ENCODE assay signal across 15 cellular contexts in genomic region chr10:114328278-114328812, GRCh38.
"Had no signal": no experiment of that assay in that cellular context is flagged by ENCODE, and none has a peak within 500 bp of the region (broad histone marks: within the 10 kb centered on the region; RNA-seq: fewer than 3 reads in every experiment).

No MANE protein-coding gene starts in this region.

- H3K36me3 ChIP-seq: brain microvascular endothelial cell, neural progenitor cell, pancreas, sigmoid colon had no signal

- H3K9ac ChIP-seq: neural progenitor cell had no signal

- H2AFZ ChIP-seq: neural progenitor cell had no signal

- DNase-seq: activated CD4-positive, alpha-beta T cell treated with anti-CD3 and anti-CD28 coated beads, Interleukin-2, amount 10 ng/mL, durations not matched to agents 7 days and 5 days; activated CD8-positive, alpha-beta T cell treated with anti-CD3 and anti-CD28 coated beads, Interleukin-2, amount 10 ng/mL, durations not matched to agents 7 days and 5 days; activated naive CD4-positive, alpha-beta T cell treated with anti-CD3 and anti-CD28 coated beads, Interleukin-2, amount 10 ng/mL, durations not matched to agents 7 days and 5 days; activated T-cell treated with anti-CD3 and anti-CD28 coated beads, Interleukin-2, amount 50 U/mL, for 24 hours; aorta; brain microvascular endothelial cell; cortex of kidney; erythroblast; stimulated activated CD4-positive, alpha-beta T cell treated with anti-CD3 and anti-CD28 coated beads, Interleukin-4, amount 100 ng/mL, for 4 hours; T1000 had no signal

- H3K4me3 ChIP-seq: neural progenitor cell, pancreas, sigmoid colon had no signal

- H3K27me3 ChIP-seq: neural progenitor cell, pancreas, sigmoid colon had no signal

- H3K9me3 ChIP-seq: pancreas, sigmoid colon had no signal

- H3K4me1 ChIP-seq: pancreas had no signal

- H3K27ac ChIP-seq: brain microvascular endothelial cell, neural progenitor cell, pancreas had no signal

- H3K4me2 ChIP-seq: neural progenitor cell had no signal

- ATAC-seq: activated CD4-positive, CD25-positive, alpha-beta regulatory T cell treated with anti-CD3 and anti-CD28 coated beads, Interleukin-2, amount 50 U/mL, for 24 hours; activated CD8-positive, alpha-beta T cell treated with anti-CD3 and anti-CD28 coated beads, Interleukin-2, amount 10 ng/mL, durations not matched to agents 7 days and 5 days; pancreas; stimulated activated memory B cell treated with anti-CD40 and anti-IgM and Interleukin-4, amounts not matched to agents 10 μg/mL and 1 μg/mL and 100 μg/mL, for 72 hours had no signal
